Comparison of ENCODE assay signal across 36 cellular contexts in genomic region chr17:30312218-30312617, GRCh38. TPM values are rescaled to one million over a fixed set of nuclear protein-coding genes. Genes with fewer than 3 reads are reported as not detected.
"Had no signal": no experiment of that assay in that cellular context is flagged by ENCODE, and none has a peak within 500 bp of the region (broad histone marks: within the 10 kb centered on the region; RNA-seq: fewer than 3 reads in every experiment).

No MANE protein-coding gene starts in this region.

- H3K27ac Mint-ChIP-seq: activated naive CD8-positive, alpha-beta T cell; activated T-cell treated with anti-CD3 and anti-CD28 coated beads, Interleukin-2, amount 50 U/mL, for 72 hours; natural killer cell; neural progenitor cell; stimulated activated naive CD8-positive, alpha-beta T cell treated with anti-CD3 and anti-CD28 coated beads, Interleukin-15, amount 100 ng/mL, for 72 hours; type B pancreatic cell had no signal

- DNase-seq: activated CD4-positive, alpha-beta T cell treated with anti-CD3 and anti-CD28 coated beads for 4 hours; activated CD4-positive, alpha-beta T cell treated with anti-CD3 and anti-CD28 coated beads, Interleukin-2, amount 50 U/mL, for 4 hours; activated naive CD4-positive, alpha-beta T cell treated with Interleukin-2 at 50 U/mL for 16 hours; activated T-cell treated with anti-CD3 and anti-CD28 coated beads for 4 hours; activated T-cell treated with anti-CD3 and anti-CD28 coated beads, Interleukin-2, amount 50 U/mL, for 72 hours; aorta; body of pancreas; cerebellar nuclear complex; colonic mucosa; effector CD8-positive, alpha-beta T cell; head of caudate nucleus; hippocampal formation; kidney glomerular epithelial cell; left lung; lower lobe of right lung; mesenchymal stem cell; natural killer cell; occipital lobe; psoas muscle; stimulated activated CD4-positive, alpha-beta T cell treated with anti-CD3 and anti-CD28 coated beads, Interleukin-2, amount 100 ng/mL, for 48 hours; stimulated activated naive CD8-positive, alpha-beta T cell treated with anti-CD3 and anti-CD28 coated beads, Interleukin-15, amount 100 ng/mL, for 72 hours; substantia nigra; uterus had no signal

- H3K9ac ChIP-seq: neural progenitor cell, parathyroid adenoma had no signal

- H3K9me3 ChIP-seq: body of pancreas, colonic mucosa, gastroesophageal sphincter, left lung, lower lobe of right lung, psoas muscle, right atrium auricular region, uterus had no signal

- H3K36me3 ChIP-seq: cardiac muscle cell, colonic mucosa, gastroesophageal sphincter, left lung, lower lobe of right lung, neural progenitor cell, right atrium auricular region, uterus had no signal

- H3K27ac ChIP-seq: body of pancreas, cardiac muscle cell, colonic mucosa, gastroesophageal sphincter, left lung, lower lobe of right lung, neural progenitor cell, parathyroid adenoma, psoas muscle, right atrium auricular region, uterus had no signal

- H3K27me3 Mint-ChIP-seq: activated naive CD8-positive, alpha-beta T cell; stimulated activated naive CD8-positive, alpha-beta T cell treated with anti-CD3 and anti-CD28 coated beads, Interleukin-15, amount 100 ng/mL, for 72 hours had no signal

- H2AFZ ChIP-seq: neural progenitor cell, parathyroid adenoma had no signal

- H3K36me3 Mint-ChIP-seq: activated naive CD8-positive, alpha-beta T cell; natural killer cell; neural progenitor cell; type B pancreatic cell had no signal

- H3K9me3 Mint-ChIP-seq: activated T-cell treated with anti-CD3 and anti-CD28 coated beads, Interleukin-2, amount 50 U/mL, for 72 hours; natural killer cell; neural progenitor cell; stimulated activated naive CD8-positive, alpha-beta T cell treated with anti-CD3 and anti-CD28 coated beads, Interleukin-15, amount 100 ng/mL, for 72 hours; type B pancreatic cell had no signal

- H3K4me2 ChIP-seq: neural progenitor cell had no signal

- H3K4me1 ChIP-seq: body of pancreas, colonic mucosa, gastroesophageal sphincter, lower lobe of right lung, neural progenitor cell, parathyroid adenoma, psoas muscle, right atrium auricular region, uterus had no signal

- H3K4me1 Mint-ChIP-seq: natural killer cell, neural progenitor cell had no signal

- H3K79me2 ChIP-seq: parathyroid adenoma had no signal

- H3K4me3 Mint-ChIP-seq: activated naive CD8-positive, alpha-beta T cell; activated T-cell treated with anti-CD3 and anti-CD28 coated beads, Interleukin-2, amount 50 U/mL, for 72 hours; natural killer cell; neural progenitor cell; stimulated activated naive CD8-positive, alpha-beta T cell treated with anti-CD3 and anti-CD28 coated beads, Interleukin-15, amount 100 ng/mL, for 72 hours; type B pancreatic cell had no signal

- H3K27me3 ChIP-seq: body of pancreas, cardiac muscle cell, colonic mucosa, gastroesophageal sphincter, left lung, neural progenitor cell, right atrium auricular region, uterus had no signal

- H3K4me3 ChIP-seq: body of pancreas, cardiac muscle cell, colonic mucosa, gastroesophageal sphincter, left lung, lower lobe of right lung, neural progenitor cell, psoas muscle, right atrium auricular region, uterus had no signal

- FAIRE-seq: endometrium had no signal

- ATAC-seq: activated T-cell treated with anti-CD3 and anti-CD28 coated beads, Interleukin-2, amount 50 U/mL, for 72 hours; body of pancreas; gastroesophageal sphincter; left lung; lower lobe of right lung; natural killer cell; psoas muscle; stimulated activated naive CD8-positive, alpha-beta T cell treated with anti-CD3 and anti-CD28 coated beads, Interleukin-15, amount 100 ng/mL, for 72 hours had no signal

RNA-seq across cellular contexts. Expression of gene TMIGD1, which starts 21.6 kb away (rescaled TPM):
- total RNA-seq: activated T-cell treated with anti-CD3 and anti-CD28 coated beads, Interleukin-2, amount 50 U/mL, for 72 hours; aorta; body of pancreas; cardiac muscle cell; dermis microvascular lymphatic vessel endothelial cell; epithelial cell of proximal tubule; gastroesophageal sphincter; left lung; lower lobe of right lung; natural killer cell; occipital lobe; psoas muscle; right atrium auricular region; T-helper 1 cell treated with Interleukin-12 subunit alpha and Interleukin-12 subunit beta and Interleukin-4 antibody, amounts not matched to agents 30 ng/mL and 1 ng/mL, for 36 hours; uterus had no signal
- polyA plus RNA-seq: adipose tissue, cardiac muscle cell, psoas muscle, thymus had no signal
